Comparison of ENCODE assay signal across 28 cellular contexts in the genomic region with DNA sequence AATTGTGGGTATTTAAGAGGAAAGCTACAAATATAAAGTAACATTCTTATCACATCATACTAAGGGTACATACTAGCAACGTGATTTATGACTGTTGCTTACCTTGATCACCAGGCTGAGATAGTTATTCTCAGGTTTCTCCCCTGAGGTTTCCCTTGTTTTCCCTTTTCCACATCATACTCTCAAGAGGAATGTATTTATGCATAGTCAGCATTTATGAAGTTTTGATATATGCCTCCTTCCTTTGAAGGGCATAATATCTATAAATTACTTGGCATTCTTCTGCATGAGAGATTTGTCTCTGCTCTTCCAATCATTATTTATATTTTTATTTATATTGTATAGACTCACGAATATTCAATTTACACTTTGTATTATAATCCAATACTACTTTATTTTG.
"Had no signal": no experiment of that assay in that cellular context is flagged by ENCODE, and none has a peak within 500 bp of the region (broad histone marks: within the 10 kb centered on the region; RNA-seq: fewer than 3 reads in every experiment).

No MANE protein-coding gene starts in this region.

- H3K27ac Mint-ChIP-seq: mesothelial cell of epicardium; naive B cell; natural killer cell; nephron progenitor cell; neural progenitor cell; progenitor cell of endocrine pancreas; stimulated activated naive B cell treated with anti-CD40 and anti-IgM and Interleukin-4, amounts not matched to agents 10 μg/mL and 1 μg/mL and 100 μg/mL, for 72 hours had no signal

- DNase-seq: islet precursor cell; left ventricle myocardium inferior; mesendoderm; naive B cell; natural killer cell; nephron progenitor cell; occipital lobe; stimulated activated CD4-positive, alpha-beta T cell treated with anti-CD3 and anti-CD28 coated beads, Interleukin-12 subunit alpha, Interleukin-12 subunit beta, amount 100 ng/mL, for 4 hours; stimulated activated CD4-positive, alpha-beta T cell treated with anti-CD3 and anti-CD28 coated beads, Interleukin-15, amount 100 ng/mL, for 24 hours; stimulated activated CD4-positive, alpha-beta T cell treated with anti-CD3 and anti-CD28 coated beads, Interleukin-2, amount 100 ng/mL, for 24 hours; stimulated activated CD4-positive, alpha-beta T cell treated with anti-CD3 and anti-CD28 coated beads, Interleukin-4, amount 100 ng/mL, for 1 hour; stimulated activated naive B cell treated with anti-CD40 and anti-IgM and Interleukin-4, amounts not matched to agents 10 μg/mL and 1 μg/mL and 100 μg/mL, for 72 hours; stimulated activated naive CD8-positive, alpha-beta T cell treated with anti-CD3 and anti-CD28 coated beads, Interleukin-15, Interleukin-2, amounts not matched to agents 100 U/mL and 50 U/mL, for 24 hours; stomach; testis; thyroid gland; transverse colon; upper lobe of left lung had no signal

- H3K27ac ChIP-seq: left ventricle myocardium inferior, neural progenitor cell, neutrophil, parathyroid adenoma, right atrium auricular region, skin epidermis, stomach, testis, thyroid gland, transverse colon, upper lobe of left lung, vagina had no signal

- H3K4me2 ChIP-seq: neural progenitor cell had no signal

- H3K9me3 Mint-ChIP-seq: neural progenitor cell had no signal

- ATAC-seq: natural killer cell; sciatic nerve; stimulated activated naive B cell treated with anti-CD40 and anti-IgM and Interleukin-4, amounts not matched to agents 10 μg/mL and 1 μg/mL and 100 μg/mL, for 72 hours; stimulated activated naive CD8-positive, alpha-beta T cell treated with anti-CD3 and anti-CD28 coated beads, Interleukin-15, Interleukin-2, amounts not matched to agents 100 U/mL and 50 U/mL, for 24 hours had no signal

- H3K36me3 ChIP-seq: left ventricle myocardium inferior, neural progenitor cell, neutrophil, right atrium auricular region, stomach, thyroid gland, transverse colon, upper lobe of left lung, vagina had no signal

- H3K4me1 Mint-ChIP-seq: mesothelial cell of epicardium; naive B cell; natural killer cell; nephron progenitor cell; neural progenitor cell; stimulated activated naive B cell treated with anti-CD40 and anti-IgM and Interleukin-4, amounts not matched to agents 10 μg/mL and 1 μg/mL and 100 μg/mL, for 72 hours had no signal

- H3K27me3 Mint-ChIP-seq: naive B cell; progenitor cell of endocrine pancreas; stimulated activated naive B cell treated with anti-CD40 and anti-IgM and Interleukin-4, amounts not matched to agents 10 μg/mL and 1 μg/mL and 100 μg/mL, for 72 hours had no signal

- H3K9me3 ChIP-seq: neutrophil, right atrium auricular region, testis, thyroid gland, transverse colon, upper lobe of left lung, vagina had no signal

- H3K36me3 Mint-ChIP-seq: mesothelial cell of epicardium; naive B cell; neural progenitor cell; stimulated activated naive B cell treated with anti-CD40 and anti-IgM and Interleukin-4, amounts not matched to agents 10 μg/mL and 1 μg/mL and 100 μg/mL, for 72 hours had no signal

- H3K27me3 ChIP-seq: neural progenitor cell, neutrophil, right atrium auricular region, stomach, testis, thyroid gland, transverse colon, upper lobe of left lung, vagina had no signal

- H3K4me1 ChIP-seq: left ventricle myocardium inferior, neural progenitor cell, parathyroid adenoma, right atrium auricular region, stomach, testis, thyroid gland, transverse colon, upper lobe of left lung, vagina had no signal

- H2AFZ ChIP-seq: neural progenitor cell, parathyroid adenoma had no signal

- H3K4me3 ChIP-seq: left ventricle myocardium inferior, lung, neural progenitor cell, right atrium auricular region, skin epidermis, stomach, testis, thyroid gland, transverse colon, upper lobe of left lung, vagina had no signal

- H3K9ac ChIP-seq: neural progenitor cell, parathyroid adenoma had no signal

- H3K4me3 Mint-ChIP-seq: mesothelial cell of epicardium; naive B cell; natural killer cell; nephron progenitor cell; neural progenitor cell; stimulated activated naive B cell treated with anti-CD40 and anti-IgM and Interleukin-4, amounts not matched to agents 10 μg/mL and 1 μg/mL and 100 μg/mL, for 72 hours had no signal

- H3K79me2 ChIP-seq: parathyroid adenoma had no signal
